Comparison of ENCODE assay signal across 11 cellular contexts in the genomic region with DNA sequence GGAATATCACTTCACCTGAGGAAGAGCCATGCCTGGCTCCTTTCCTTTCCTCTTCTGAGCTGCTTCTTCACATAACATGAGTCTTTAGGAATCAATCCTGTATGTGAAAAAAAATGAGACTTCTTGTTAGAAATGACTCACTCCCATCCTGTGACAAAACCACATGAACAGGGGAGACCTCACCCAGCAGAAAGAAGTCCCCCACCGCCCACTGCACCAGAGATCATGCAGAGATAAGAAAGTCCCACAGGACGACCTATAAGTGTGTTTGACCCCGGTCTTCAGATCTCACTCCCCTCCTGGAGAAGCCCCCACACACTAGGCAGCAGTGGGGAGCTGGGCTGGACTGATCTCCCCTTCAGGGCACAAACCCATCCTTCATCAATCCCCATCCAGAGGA. TPM values are rescaled to one million over a fixed set of nuclear protein-coding genes. Genes with fewer than 3 reads are reported as not detected.
DNase-seq lines count a peak whose midpoint lies in the region; ATAC-seq and TF ChIP-seq lines count a peak whose summit lies in the region.
"Had no signal": no experiment of that assay in that cellular context is flagged by ENCODE, and none has a peak within 500 bp of the region (broad histone marks: within the 10 kb centered on the region; RNA-seq: fewer than 3 reads in every experiment).

No MANE protein-coding gene starts in this region.

- DNase-seq in IMR-90 (peak; percentile 3), iris pigment epithelial cell (ENCODE audit: low read depth) (peak; percentile 25), NCI-H1092 treated with DMSO at 0.1 percent for 48 hours (lab: John Stamatoyannopoulos, UW) (no peak), NCI-H2029 treated with DMSO at 0.1 percent for 48 hours (lab: John Stamatoyannopoulos, UW) (no peak), dermis blood vessel endothelial cell (no peak), NAMALWA (ENCODE audit: low spot score) (no peak)
- DNase-seq: dorsolateral prefrontal cortex, naive B cell, sigmoid colon had no signal

- H2AK9ac ChIP-seq in IMR-90 (replicated peaks; ENCODE audit: low read depth, low read length, poor library complexity): no peak overlapping the region

- no peak overlapping the region for H4K91ac ChIP-seq in IMR-90 (ENCODE audit: insufficient read depth, low read depth, low read length)

- H3K14ac ChIP-seq in IMR-90 (replicated peaks; ENCODE audit: low read depth, low read length): no peak overlapping the region

- H4K8ac ChIP-seq in IMR-90 (ENCODE audit: low read depth in 2 of 2, low read length in 2 of 2): no peak overlapping the region

- no peak for ATAC-seq in IMR-90 (ENCODE audit: low read depth)
- peak; percentile 78 for ATAC-seq in activated T-helper 17 cell treated with anti-CD3 and anti-CD28 coated beads, Interleukin-2, amount 50 U/mL, for 72 hours (replicated peaks)

- peaks cover 99% of the 10 kb centered on the region for H3K36me3 Mint-ChIP-seq in activated T-helper 17 cell treated with anti-CD3 and anti-CD28 coated beads, Interleukin-2, amount 50 U/mL, for 72 hours (ENCODE audit: low read depth)

- H4K20me1 ChIP-seq in BLaER1 treated with 17β-estradiol and CSF1 and Interleukin-3, amounts not matched to agents 10 nM and 100 nM: peaks cover 0 to 31% (median 0%) of the 10 kb centered on the region in 11 experiments; a peak in 5 of 22 replicates
- no peaks in the 10 kb centered on the region for H4K20me1 ChIP-seq in IMR-90 (ENCODE audit: insufficient read depth, low read length)

- no CpG with 5 or more reads among the region's 3 CpGs for WGBS in IMR-90 (ENCODE audit: extremely low coverage in 2 of 2, insufficient read length in 1 of 2), 2 experiments

- CTCF ChIA-PET in IMR-90 (lab: Yijun Ruan, JAX): no interaction called here

- no peak for TF ChIP-seq POLR2A in IMR-90 (IDR thresholded peaks at IDR 0.05; ENCODE audit: low read depth, low read length)

- H3K9me3 ChIP-seq in BLaER1 treated with 17β-estradiol and CSF1 and Interleukin-3, amounts not matched to agents 10 nM and 100 nM (replicated peaks in 1 of 11): peaks cover 0 to 16% (median 4%) of the 10 kb centered on the region in 11 experiments; a peak in 6 of 22 replicates
- no peaks in the 10 kb centered on the region for H3K9me3 ChIP-seq in IMR-90 (ENCODE audit: control insufficient read depth, insufficient read depth, low read length)
- H3K9me3 ChIP-seq: sigmoid colon had no signal

- POLR2A ChIA-PET in IMR-90 (lab: Charles Lee; ENCODE audit: unreplicated experiment): no interaction called here

- no peak overlapping the region for H2BK20ac ChIP-seq in IMR-90 (ENCODE audit: low read depth, low read length)

- H3K9me1 ChIP-seq in IMR-90 (ENCODE audit: insufficient read depth, low read length): no peaks in the 10 kb centered on the region

- peaks cover 17% of the 10 kb centered on the region for H3K4me1 Mint-ChIP-seq in activated T-helper 17 cell treated with anti-CD3 and anti-CD28 coated beads, Interleukin-2, amount 50 U/mL, for 72 hours

- no peak overlapping the region for H3K23ac ChIP-seq in IMR-90 (ENCODE audit: low read depth, low read length)

- H2BK120ac ChIP-seq in IMR-90 (ENCODE audit: low read depth, low read length): no peak overlapping the region

- H3K36me3 ChIP-seq in BLaER1 treated with 17β-estradiol and CSF1 and Interleukin-3, amounts not matched to agents 10 nM and 100 nM: peaks cover 44 to 82% (median 65%) of the 10 kb centered on the region in 11 experiments
- H3K36me3 ChIP-seq in IMR-90 (ENCODE audit: control insufficient read depth, insufficient read depth, low read length): peaks cover 10% of the 10 kb centered on the region

- no peak overlapping the region for H3K4me3 ChIP-seq in BLaER1 treated with 17β-estradiol and CSF1 and Interleukin-3, amounts not matched to agents 10 nM and 100 nM
- no peak overlapping the region for H3K4me3 ChIP-seq in IMR-90 (ENCODE audit: insufficient read depth, low read depth, low read length)
- H3K4me3 ChIP-seq: dorsolateral prefrontal cortex, sigmoid colon had no signal

- TF ChIP-seq CTCF in IMR-90 (conservative IDR thresholded peaks at IDR 0.05; ENCODE audit: low read depth, low read length): no peak

- 0 out of 22 replicates have a peak overlapping the region, but pooled peaks of 1 of the 11 experiments have one; percentile 25 for H3K27ac ChIP-seq in BLaER1 treated with 17β-estradiol and CSF1 and Interleukin-3, amounts not matched to agents 10 nM and 100 nM
- H3K27ac ChIP-seq in IMR-90 (ENCODE audit: insufficient read depth, low read length): no peak overlapping the region
- H3K27ac ChIP-seq: dorsolateral prefrontal cortex, sigmoid colon had no signal

- no peak for TF ChIP-seq RAD21 in IMR-90 (IDR thresholded peaks at IDR 0.05; ENCODE audit: low read length)

- H3K4ac ChIP-seq in IMR-90 (ENCODE audit: low read depth, low read length): no peak overlapping the region

- peak overlapping the region in 3 of 11 experiments; percentile 28 to 51 (median 37); a peak in 2 of 22 replicates for H3K9ac ChIP-seq in BLaER1 treated with 17β-estradiol and CSF1 and Interleukin-3, amounts not matched to agents 10 nM and 100 nM
- no peak overlapping the region for H3K9ac ChIP-seq in IMR-90 (ENCODE audit: low read depth, low read length)

- H3K9me3 Mint-ChIP-seq in activated T-helper 17 cell treated with anti-CD3 and anti-CD28 coated beads, Interleukin-2, amount 50 U/mL, for 72 hours: no peaks in the 10 kb centered on the region

- intact Hi-C loops in IMR-90 (cut with micrococcal nuclease): no loop called here

- peak overlapping the region; percentile 31 for H3K4me3 Mint-ChIP-seq in activated T-helper 17 cell treated with anti-CD3 and anti-CD28 coated beads, Interleukin-2, amount 50 U/mL, for 72 hours
- H3K4me3 Mint-ChIP-seq: naive B cell had no signal

- H3K79me1 ChIP-seq in IMR-90 (ENCODE audit: low read depth in 1 of 2, low read length in 2 of 2): no peaks in the 10 kb centered on the region; a peak in 1 of 4 replicates

- peaks cover 10 to 21% (median 15%) of the 10 kb centered on the region in 10 experiments; a peak in 19 of 20 replicates for H3K4me1 ChIP-seq in BLaER1 treated with 17β-estradiol and CSF1 and Interleukin-3, amounts not matched to agents 10 nM and 100 nM
- H3K4me1 ChIP-seq in IMR-90 (ENCODE audit: control insufficient read depth, insufficient read depth, low read length): no peaks in the 10 kb centered on the region
- H3K4me1 ChIP-seq: sigmoid colon had no signal

- H2AK5ac ChIP-seq in IMR-90 (ENCODE audit: low read depth, low read length): no peak overlapping the region

- BruUV-seq in IMR-90 (replicated peaks; lab: Mats Ljungman, UMichigan): no TSS peak

- no peak overlapping the region for H3K18ac ChIP-seq in IMR-90 (ENCODE audit: low read depth, low read length)

- no peak overlapping the region for H2AFZ ChIP-seq in IMR-90 (replicated peaks; ENCODE audit: low read length, poor library complexity)

- no peak overlapping the region for H2BK15ac ChIP-seq in IMR-90 (ENCODE audit: low read depth, low read length)

- in situ Hi-C loops in IMR-90 (cut with MboI; ENCODE audit: low sequenced_read_pairs): no loop called here

- H3K56ac ChIP-seq in IMR-90 (ENCODE audit: extremely low read depth, insufficient read depth, low read length): no peak overlapping the region

- H4K5ac ChIP-seq in IMR-90 (ENCODE audit: low read depth, low read length): no peak overlapping the region

- no peak overlapping the region for H3K27ac Mint-ChIP-seq in activated T-helper 17 cell treated with anti-CD3 and anti-CD28 coated beads, Interleukin-2, amount 50 U/mL, for 72 hours

- no peaks in the 10 kb centered on the region for H3K27me3 ChIP-seq in BLaER1 treated with 17β-estradiol and CSF1 and Interleukin-3, amounts not matched to agents 10 nM and 100 nM
- H3K27me3 ChIP-seq in IMR-90 (ENCODE audit: control insufficient read depth, insufficient read depth, low read length): no peaks in the 10 kb centered on the region
- H3K27me3 ChIP-seq: dorsolateral prefrontal cortex, sigmoid colon had no signal

- peak overlapping the region in 9 of 11 experiments; percentile 1 to 66 (median 56); a peak in 12 of 22 replicates for H3K4me2 ChIP-seq in BLaER1 treated with 17β-estradiol and CSF1 and Interleukin-3, amounts not matched to agents 10 nM and 100 nM
- H3K4me2 ChIP-seq in IMR-90 (ENCODE audit: low read depth, low read length): no peak overlapping the region

- dilution Hi-C loops in IMR-90 (cut with HindIII; ENCODE audit: low sequenced_read_pairs, unreplicated experiment): no loop called here

- no peak overlapping the region for H2BK5ac ChIP-seq in IMR-90 (ENCODE audit: low read depth, low read length, poor library complexity, severe bottlenecking)

- H3K27me3 Mint-ChIP-seq in activated T-helper 17 cell treated with anti-CD3 and anti-CD28 coated beads, Interleukin-2, amount 50 U/mL, for 72 hours: no peaks in the 10 kb centered on the region
- H3K27me3 Mint-ChIP-seq: naive B cell had no signal

TF ChIP-seq in IMR-90, 13 proteins besides CTCF, POLR2A, EP300 and RAD21 (continues in another document):
- TF ChIP-seq MAZ (IDR thresholded peaks at IDR 0.05; ENCODE audit: borderline replicate concordance, low read depth, low read length) (no peak), MAFK (IDR thresholded peaks at IDR 0.05; ENCODE audit: low read depth, low read length) (no peak), RCOR1 (IDR thresholded peaks at IDR 0.05; ENCODE audit: insufficient replicate concordance, low read length) (no peak), FOS (IDR thresholded peaks at IDR 0.05; ENCODE audit: low read depth, low read length) (no peak), CEBPB (IDR thresholded peaks at IDR 0.05; ENCODE audit: low read depth, low read length) (no peak)

RNA-seq across cellular contexts. Expression of a gene that starts 7.8 kb away (rescaled TPM):
- total RNA-seq in IMR-90 (2012; rRNA removed): 3.9 and 4.1 TPM in 2 replicates
- polyA plus RNA-seq in IMR-90 (2012; rRNA removed): 4.0 and 4.4 TPM in 2 replicates
- polyA plus RNA-seq in IMR-90 (2012; cell fraction: cytosol; rRNA removed): 0.95 and 1.2 TPM in 2 replicates
- polyA plus RNA-seq in IMR-90 (2012; cell fraction: nucleus; rRNA removed; ENCODE audit: low replicate concordance): 9.8 and 18.8 TPM in 2 replicates
- total RNA-seq in activated T-helper 17 cell treated with anti-CD3 and anti-CD28 coated beads, Interleukin-2, amount 50 U/mL, for 72 hours: 10 to 100 TPM in 1 of 2 donors, 1 to 10 TPM in 1; 8.0 to 15.1 TPM
- total RNA-seq in dermis blood vessel endothelial cell: 4.1 and 5.4 TPM in 2 replicates

RNA-seq across cellular contexts. Expression of a gene that starts 42.6 kb away (rescaled TPM):
- 18.9 and 24.7 TPM in 2 replicates for total RNA-seq in IMR-90 (2012; rRNA removed)
- polyA plus RNA-seq in IMR-90 (2012; rRNA removed): 3.5 and 4.4 TPM in 2 replicates
- 1.5 and 1.9 TPM in 2 replicates for polyA plus RNA-seq in IMR-90 (2012; cell fraction: cytosol; rRNA removed)
- 0.49 and 4.2 TPM in 2 replicates for polyA plus RNA-seq in IMR-90 (2012; cell fraction: nucleus; rRNA removed; ENCODE audit: low replicate concordance)
- 10 to 100 TPM; 14.3 to 18.8 TPM for total RNA-seq in activated T-helper 17 cell treated with anti-CD3 and anti-CD28 coated beads, Interleukin-2, amount 50 U/mL, for 72 hours
- 29.6 and 30.5 TPM in 2 replicates for total RNA-seq in dermis blood vessel endothelial cell

RNA-seq across cellular contexts. Expression of a gene that starts 44.0 kb away (rescaled TPM):
- total RNA-seq in IMR-90 (2012; rRNA removed) (8.1 and 8.8 TPM in 2 replicates), dermis blood vessel endothelial cell (11.9 and 15.7 TPM in 2 replicates)
- 3.8 and 4.0 TPM in 2 replicates for polyA plus RNA-seq in IMR-90 (2012; rRNA removed)
- polyA plus RNA-seq in IMR-90 (2012; cell fraction: cytosol; rRNA removed): 1.2 and 1.7 TPM in 2 replicates
- polyA plus RNA-seq in IMR-90 (2012; cell fraction: nucleus; rRNA removed; ENCODE audit: low replicate concordance): 1.5 and 8.7 TPM in 2 replicates
- 10 to 100 TPM; 19.9 to 41.8 TPM for total RNA-seq in activated T-helper 17 cell treated with anti-CD3 and anti-CD28 coated beads, Interleukin-2, amount 50 U/mL, for 72 hours

Comparison
In these comparisons a context has a peak if more than half of its experiments do, and no peak if none do; other contexts are left out.
1. DNase-seq: peak in IMR-90 (single experiment) and iris pigment epithelial cell (single experiment); none in NCI-H1092 treated with DMSO at 0.1 percent for 48 hours (single experiment), NCI-H2029 treated with DMSO at 0.1 percent for 48 hours (single experiment), dermis blood vessel endothelial cell (single experiment) and NAMALWA (single experiment).